9 cellular contexts compared by ENCODE assay signal in the genomic region with DNA sequence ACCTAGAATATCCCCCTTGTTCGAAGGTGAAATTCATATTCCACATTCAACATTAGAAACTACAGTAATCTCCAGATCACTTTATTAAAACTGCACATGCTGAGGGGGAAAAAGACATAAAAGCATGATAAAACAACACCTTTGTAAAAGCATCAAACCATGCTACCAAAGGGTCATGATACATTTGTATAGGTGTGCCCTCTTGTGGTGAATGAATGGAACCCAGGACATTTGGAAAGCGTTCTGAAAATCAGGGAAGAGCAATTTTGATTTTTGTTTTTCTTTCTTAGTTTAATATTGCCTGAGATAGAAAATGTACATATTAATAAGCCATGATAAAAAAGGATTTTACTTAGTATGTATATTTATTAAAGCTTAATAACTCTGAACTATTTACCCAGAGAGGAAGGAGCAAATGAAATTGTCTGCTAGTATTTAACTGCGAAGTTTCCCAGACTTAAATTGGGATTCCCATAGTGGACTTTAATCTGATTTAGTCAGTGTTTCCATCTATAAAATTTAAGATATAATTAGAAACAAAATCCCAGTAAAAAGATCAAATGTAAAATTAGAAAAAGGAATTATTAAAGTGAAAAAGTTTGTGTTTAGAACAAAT.
A peak's percentile ranks its signal among the peaks of the same experiment; 100 is the strongest.
DNase-seq lines count a peak whose midpoint lies in the region; ATAC-seq, FAIRE-seq and TF ChIP-seq lines count a peak whose summit lies in the region.
"Had no signal": no experiment of that assay in that cellular context is flagged by ENCODE, and none has a peak within 500 bp of the region (broad histone marks: within the 10 kb centered on the region; RNA-seq: fewer than 3 reads in every experiment).

No MANE protein-coding gene starts in this region.

- H3K4me3 Mint-ChIP-seq in CD14-positive monocyte: no peak overlapping the region
- H3K4me3 Mint-ChIP-seq: activated naive CD4-positive, alpha-beta T cell treated with anti-CD3 and anti-CD28 coated beads, Interleukin-2, amount 50 U/mL, for 24 hours had no signal

- peak; percentile 51 for ATAC-seq in GM18909 (IDR thresholded peaks at IDR 0.05; ENCODE audit: poor library complexity, unreplicated experiment)

- intact Hi-C loops in CD14-positive monocyte (cut with micrococcal nuclease): no loop called here
- intact Hi-C loops in ascending aorta (cut with DNase I): no loop called here

- H3K36me3 Mint-ChIP-seq in CD14-positive monocyte: no peaks in the 10 kb centered on the region
- H3K36me3 Mint-ChIP-seq: activated naive CD4-positive, alpha-beta T cell treated with anti-CD3 and anti-CD28 coated beads, Interleukin-2, amount 50 U/mL, for 24 hours had no signal

- no peaks in the 10 kb centered on the region for H3K9me3 Mint-ChIP-seq in CD14-positive monocyte
- H3K9me3 Mint-ChIP-seq: activated naive CD4-positive, alpha-beta T cell treated with anti-CD3 and anti-CD28 coated beads, Interleukin-2, amount 50 U/mL, for 24 hours had no signal

- peak; percentile 83 for FAIRE-seq in A204.1 (lab: Jason Lieb, UNC)

- TF ChIP-seq CTCF in VCaP (conservative IDR thresholded peaks at IDR 0.05) (peak; percentile 84), kidney epithelial cell (IDR thresholded peaks at IDR 0.05; ENCODE audit: insufficient read depth, low read length, poor library complexity, severe bottlenecking) (peak; percentile 74), CD14-positive monocyte (IDR thresholded peaks at IDR 0.05) (no peak), ascending aorta (IDR thresholded peaks at IDR 0.05) (peak in 1 of 3 experiments; percentile 41)

- H3K36me3 ChIP-seq in kidney epithelial cell (ENCODE audit: control insufficient read depth, insufficient read depth, low read length): no peaks in the 10 kb centered on the region
- no peaks in the 10 kb centered on the region for H3K36me3 ChIP-seq in ascending aorta

- H3K27ac Mint-ChIP-seq in CD14-positive monocyte: no peak overlapping the region
- H3K27ac Mint-ChIP-seq: activated naive CD4-positive, alpha-beta T cell treated with anti-CD3 and anti-CD28 coated beads, Interleukin-2, amount 50 U/mL, for 24 hours had no signal

- no peak overlapping the region for H3K4me3 ChIP-seq in kidney epithelial cell (ENCODE audit: low read depth, low read length)
- H3K4me3 ChIP-seq in ascending aorta: no peak overlapping the region

- no peaks in the 10 kb centered on the region for H3K4me1 ChIP-seq in ascending aorta

- H3K27ac ChIP-seq in VCaP: no peak overlapping the region
- no peak overlapping the region for H3K27ac ChIP-seq in ascending aorta

- H3K4me1 Mint-ChIP-seq in CD14-positive monocyte: no peaks in the 10 kb centered on the region
- H3K4me1 Mint-ChIP-seq: activated naive CD4-positive, alpha-beta T cell treated with anti-CD3 and anti-CD28 coated beads, Interleukin-2, amount 50 U/mL, for 24 hours had no signal

- peak; percentile 30 for DNase-seq in NCI-H1694 (lab: John Stamatoyannopoulos, UW)
- peak; percentile 1 for DNase-seq in kidney epithelial cell (ENCODE audit: low read depth)
- no peak for DNase-seq in CD14-positive monocyte (ENCODE audit: low spot score)
- DNase-seq in ascending aorta (ENCODE audit: low spot score in 2 of 2): no peak
- DNase-seq in COLO668 (lab: John Stamatoyannopoulos, UW; ENCODE audit: unreplicated experiment): no peak

- no peaks in the 10 kb centered on the region for H3K9me3 ChIP-seq in ascending aorta

- H3K27me3 ChIP-seq in kidney epithelial cell (ENCODE audit: control insufficient read depth, insufficient read depth, low read length): no peaks in the 10 kb centered on the region
- no peaks in the 10 kb centered on the region for H3K27me3 ChIP-seq in ascending aorta

- no peaks in the 10 kb centered on the region for H3K27me3 Mint-ChIP-seq in CD14-positive monocyte (ENCODE audit: low read depth in 3 of 3)

Comparison
In these comparisons a context has a peak if more than half of its experiments do, and no peak if none do; other contexts are left out.
1. DNase-seq: peak in NCI-H1694 (single experiment) and kidney epithelial cell (single experiment); none in CD14-positive monocyte (single experiment), ascending aorta (0 of 2) and COLO668 (single experiment).